Comparison of ENCODE assay signal across 6 cellular contexts in genomic region chr7:24407965-24408364, GRCh38.
"Had no signal": no experiment of that assay in that cellular context is flagged by ENCODE, and none has a peak within 500 bp of the region (broad histone marks: within the 10 kb centered on the region; RNA-seq: fewer than 3 reads in every experiment).

No MANE protein-coding gene starts in this region.

- DNase-seq: GM23248, H7, HCEC 1CT, IMR-90, KG1 had no signal

- H3K9ac ChIP-seq: GM23248 had no signal

- ATAC-seq: K562 had no signal

- H3K27ac ChIP-seq: GM23248 had no signal

- H3K4me3 ChIP-seq: GM23248, K562 had no signal

- H2AFZ ChIP-seq: GM23248 had no signal
